ENCODE assay signal across 31 cellular contexts in genomic region chr2:14297340-14297739, GRCh38.
DNase-seq lines count a peak whose midpoint lies in the region; ATAC-seq, FAIRE-seq and TF ChIP-seq lines count a peak whose summit lies in the region.
"Had no signal": no experiment of that assay in that cellular context is flagged by ENCODE, and none has a peak within 500 bp of the region (broad histone marks: within the 10 kb centered on the region; RNA-seq: fewer than 3 reads in every experiment).

No MANE protein-coding gene starts in this region.

- no peak for ATAC-seq in pancreas
- ATAC-seq: GM23338, HepG2, left ventricle myocardium superior had no signal

- no peak overlapping the region for H3K4me3 ChIP-seq in bronchial epithelial cell (ENCODE audit: low read depth, low read length)
- no peak overlapping the region for H3K4me3 ChIP-seq in suprapubic skin
- no peak overlapping the region for H3K4me3 ChIP-seq in pancreas
- H3K4me3 ChIP-seq: GM23338, sigmoid colon, thoracic aorta had no signal

- TF ChIP-seq EP300 in suprapubic skin (IDR thresholded peaks at IDR 0.05): no peak

- TF ChIP-seq CTCF in bronchial epithelial cell (IDR thresholded peaks at IDR 0.05; ENCODE audit: insufficient read depth, low read length, severe bottlenecking) (no peak), suprapubic skin (IDR thresholded peaks at IDR 0.05) (no peak), pancreas (IDR thresholded peaks at IDR 0.05) (no peak)

- TF ChIP-seq POLR2A in suprapubic skin (IDR thresholded peaks at IDR 0.05) (no peak), GM12891 (IDR thresholded peaks at IDR 0.05; ENCODE audit: low read depth, low read length) (no peak)

- no peaks in the 10 kb centered on the region for H3K27me3 ChIP-seq in bronchial epithelial cell (ENCODE audit: control insufficient read depth, insufficient read depth, low read length)
- H3K27me3 ChIP-seq in suprapubic skin: no peaks in the 10 kb centered on the region
- no peaks in the 10 kb centered on the region for H3K27me3 ChIP-seq in pancreas
- H3K27me3 ChIP-seq: neutrophil, sigmoid colon had no signal

- intact Hi-C loops in pancreas (cut with DNase I): no loop called here

- FAIRE-seq in bronchial epithelial cell (lab: Jason Lieb, UNC) (no peak), GM12891 (lab: Jason Lieb, UNC) (no peak), pancreas (lab: Jason Lieb, UNC) (no peak)
- FAIRE-seq: endometrium, GM12892, HepG2 had no signal

- WGBS in suprapubic skin: 48% methylated on average over 2 of the region's 2 CpGs
- WGBS in pancreas, 2 donors: 53 to 66% methylated on average over 2 of the region's 2 CpGs

- DNase-seq in SIG-M5 treated with dmso at 0.1 percent for 504 hours (lab: John Stamatoyannopoulos, UW; ENCODE audit: unreplicated experiment) (peak; percentile 68), SIG-M5 (lab: John Stamatoyannopoulos, UW) (no peak), NCI-H510A (lab: John Stamatoyannopoulos, UW) (peak; percentile 43), bronchial epithelial cell (ENCODE audit: low read depth) (peak; percentile 100), suprapubic skin (ENCODE audit: low spot score in 2 of 2) (no peak), GM12891 (ENCODE audit: insufficient read length, low spot score) (no peak), pancreas (no peak)
- no peak for DNase-seq in activated CD8-positive, alpha-beta memory T cell treated with anti-CD3 and anti-CD28 coated beads for 24 hours
- DNase-seq: activated CD4-positive, alpha-beta memory T cell treated with anti-CD3 and anti-CD28 coated beads, Interleukin-2, amount 10 ng/mL, durations not matched to agents 7 days and 5 days; activated CD4-positive, CD25-positive, alpha-beta regulatory T cell; activated effector memory CD4-positive, alpha-beta T cell treated with Interleukin-2 at 50 U/mL for 16 hours; activated naive CD8-positive, alpha-beta T cell treated with anti-CD3 and anti-CD28 coated beads, Interleukin-2, amount 10 ng/mL, durations not matched to agents 7 days and 5 days; activated T-cell treated with anti-CD3 and anti-CD28 coated beads for 4 hours; dermis blood vessel endothelial cell; EL; HFFc6; hypothalamus; Karpas-422; left ventricle myocardium superior; NCI-H1105; NCI-H187 treated with DMSO at 0.1 percent for 48 hours; SHP77; sigmoid colon; stimulated activated CD4-positive, alpha-beta T cell treated with anti-CD3 and anti-CD28 coated beads, Interleukin-15, amount 100 ng/mL, for 24 hours; stimulated activated naive CD4-positive, alpha-beta T cell treated with Interleukin-2 at 50 U/mL for 16 hours had no signal

- no peaks in the 10 kb centered on the region for H3K9me3 ChIP-seq in suprapubic skin
- no peaks in the 10 kb centered on the region for H3K9me3 ChIP-seq in pancreas
- H3K9me3 ChIP-seq: neutrophil, thoracic aorta had no signal

- H3K27ac ChIP-seq in suprapubic skin: peak overlapping the region; percentile 50
- no peak overlapping the region for H3K27ac ChIP-seq in pancreas
- H3K27ac ChIP-seq: neutrophil, sigmoid colon, thoracic aorta had no signal

- H3K36me3 ChIP-seq in bronchial epithelial cell (ENCODE audit: control insufficient read depth, insufficient read depth, low read length): no peaks in the 10 kb centered on the region
- H3K36me3 ChIP-seq in suprapubic skin: no peaks in the 10 kb centered on the region
- no peaks in the 10 kb centered on the region for H3K36me3 ChIP-seq in pancreas
- H3K36me3 ChIP-seq: neutrophil, sigmoid colon, thoracic aorta had no signal

- peaks cover 7% of the 10 kb centered on the region for H3K4me1 ChIP-seq in suprapubic skin
- no peaks in the 10 kb centered on the region for H3K4me1 ChIP-seq in pancreas
- H3K4me1 ChIP-seq: sigmoid colon had no signal

TF ChIP-seq in GM12891, 5 proteins besides CTCF, POLR2A, EP300 and RAD21:
- TF ChIP-seq PAX5 (IDR thresholded peaks at IDR 0.05; ENCODE audit: insufficient read depth, low read length, severe bottlenecking): no peak
- no peak for TF ChIP-seq POLR2AphosphoS5 (IDR thresholded peaks at IDR 0.05; ENCODE audit: low read depth, low read length)
- no peak for TF ChIP-seq POU2F2 (IDR thresholded peaks at IDR 0.05; ENCODE audit: low read depth, low read length)
- TF ChIP-seq SPI1 (IDR thresholded peaks at IDR 0.05; ENCODE audit: low read depth, low read length): no peak
- TF ChIP-seq TAF1 (IDR thresholded peaks at IDR 0.05; ENCODE audit: low read depth, low read length): no peak

Comparison
In these comparisons a context has a peak if more than half of its experiments do, and no peak if none do; other contexts are left out.
1. DNase-seq: peak in SIG-M5 treated with dmso at 0.1 percent for 504 hours (single experiment), NCI-H510A (single experiment) and bronchial epithelial cell (single experiment); none in SIG-M5 (single experiment), suprapubic skin (0 of 2), activated CD8-positive, alpha-beta memory T cell treated with anti-CD3 and anti-CD28 coated beads for 24 hours (single experiment), GM12891 (single experiment) and pancreas (0 of 6).